In the genomic region with DNA sequence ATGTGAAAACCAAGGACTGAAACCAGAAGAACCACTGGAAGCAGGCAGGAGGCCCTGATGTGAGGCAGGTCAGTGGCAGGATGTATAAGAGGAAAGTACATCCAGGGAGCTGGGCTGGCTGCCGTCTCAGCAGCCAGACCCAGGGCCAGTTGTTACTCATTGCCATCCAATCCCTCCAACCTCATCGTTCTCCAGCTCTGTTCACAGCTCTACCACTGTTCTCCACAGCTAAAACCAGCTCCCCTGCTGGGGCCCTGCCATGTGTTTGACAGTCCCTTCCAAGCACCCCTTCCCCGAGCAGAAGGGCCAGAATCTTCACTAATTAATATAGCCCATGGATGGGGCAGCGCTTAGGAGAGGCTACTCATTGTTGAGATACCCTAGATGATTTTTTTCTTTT, we compare ENCODE assay signal across 1 cellular context.
TF ChIP-seq lines count a peak whose summit lies in the region.

No MANE protein-coding gene starts in this region.

TF ChIP-seq in GM23338, 12 proteins besides CTCF, POLR2A, EP300 and RAD21 (continued from another document):
- TF ChIP-seq, protein P1, sequence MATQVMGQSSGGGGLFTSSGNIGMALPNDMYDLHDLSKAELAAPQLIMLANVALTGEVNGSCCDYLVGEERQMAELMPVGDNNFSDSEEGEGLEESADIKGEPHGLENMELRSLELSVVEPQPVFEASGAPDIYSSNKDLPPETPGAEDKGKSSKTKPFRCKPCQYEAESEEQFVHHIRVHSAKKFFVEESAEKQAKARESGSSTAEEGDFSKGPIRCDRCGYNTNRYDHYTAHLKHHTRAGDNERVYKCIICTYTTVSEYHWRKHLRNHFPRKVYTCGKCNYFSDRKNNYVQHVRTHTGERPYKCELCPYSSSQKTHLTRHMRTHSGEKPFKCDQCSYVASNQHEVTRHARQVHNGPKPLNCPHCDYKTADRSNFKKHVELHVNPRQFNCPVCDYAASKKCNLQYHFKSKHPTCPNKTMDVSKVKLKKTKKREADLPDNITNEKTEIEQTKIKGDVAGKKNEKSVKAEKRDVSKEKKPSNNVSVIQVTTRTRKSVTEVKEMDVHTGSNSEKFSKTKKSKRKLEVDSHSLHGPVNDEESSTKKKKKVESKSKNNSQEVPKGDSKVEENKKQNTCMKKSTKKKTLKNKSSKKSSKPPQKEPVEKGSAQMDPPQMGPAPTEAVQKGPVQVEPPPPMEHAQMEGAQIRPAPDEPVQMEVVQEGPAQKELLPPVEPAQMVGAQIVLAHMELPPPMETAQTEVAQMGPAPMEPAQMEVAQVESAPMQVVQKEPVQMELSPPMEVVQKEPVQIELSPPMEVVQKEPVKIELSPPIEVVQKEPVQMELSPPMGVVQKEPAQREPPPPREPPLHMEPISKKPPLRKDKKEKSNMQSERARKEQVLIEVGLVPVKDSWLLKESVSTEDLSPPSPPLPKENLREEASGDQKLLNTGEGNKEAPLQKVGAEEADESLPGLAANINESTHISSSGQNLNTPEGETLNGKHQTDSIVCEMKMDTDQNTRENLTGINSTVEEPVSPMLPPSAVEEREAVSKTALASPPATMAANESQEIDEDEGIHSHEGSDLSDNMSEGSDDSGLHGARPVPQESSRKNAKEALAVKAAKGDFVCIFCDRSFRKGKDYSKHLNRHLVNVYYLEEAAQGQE (IDR thresholded peaks at IDR 0.05; ENCODE audit: unreplicated experiment): no peak
- TF ChIP-seq EZH2phosphoT487 (IDR thresholded peaks at IDR 0.05; ENCODE audit: unreplicated experiment) (no peak), POLR2AphosphoS5 (IDR thresholded peaks at IDR 0.05; ENCODE audit: low read depth) (no peak)
